Comparison of ENCODE assay signal across 8 cellular contexts in the genomic region with DNA sequence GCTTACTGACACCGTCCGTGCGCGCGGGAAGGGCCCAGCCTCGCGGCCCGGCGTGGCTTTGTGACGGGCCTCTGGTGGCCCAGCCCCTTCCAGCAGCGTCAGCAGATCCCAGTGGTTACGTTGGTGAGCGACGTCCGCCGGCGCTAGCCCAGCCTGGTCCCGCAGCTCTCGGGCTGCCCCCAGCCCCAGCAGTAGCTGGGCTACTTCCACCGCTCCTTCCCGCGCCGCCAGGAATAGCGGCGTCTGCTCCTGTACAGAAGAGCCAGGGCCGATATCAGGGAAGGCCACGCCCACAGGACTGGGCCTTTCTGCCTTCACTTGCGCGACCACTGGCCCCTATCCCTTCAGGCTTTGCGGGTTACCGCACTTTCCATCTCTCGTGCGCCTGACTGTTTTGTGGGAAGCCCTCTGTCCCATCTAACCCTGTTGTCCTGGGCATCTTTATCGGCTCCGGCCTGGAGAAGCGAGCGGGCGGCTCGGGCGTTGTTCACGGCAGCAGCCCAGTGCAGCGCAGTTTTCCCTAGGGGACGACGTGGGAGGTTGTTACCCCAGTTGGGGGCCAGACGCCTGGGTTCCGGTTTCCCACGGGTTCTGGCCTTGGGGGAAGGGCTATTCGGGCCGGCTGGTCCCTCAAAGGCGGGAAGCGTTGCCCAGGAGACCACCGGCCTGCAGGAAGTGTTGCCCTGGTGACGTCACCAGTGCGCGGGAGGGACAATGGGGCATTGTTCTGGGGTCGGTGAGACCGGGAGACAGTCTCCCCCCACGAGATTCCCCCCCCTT. TPM values are rescaled to one million over a fixed set of nuclear protein-coding genes. Genes with fewer than 3 reads are reported as not detected.
A peak's percentile ranks its signal among the peaks of the same experiment; 100 is the strongest.
DNase-seq lines count a peak whose midpoint lies in the region; ATAC-seq, FAIRE-seq and TF ChIP-seq lines count a peak whose summit lies in the region.

No MANE protein-coding gene starts in this region.

- intact Hi-C loops in left cardiac atrium (cut with DNase I): no loop called here

- FAIRE-seq in H54 (lab: Jason Lieb, UNC): no peak

- in situ Hi-C loops in SK-MEL-5 (cut with HindIII; ENCODE audit: low pct_unique_long_range_greater_than_20kb, low sequenced_read_pairs): no loop called here

- peak; percentile 80 for TF ChIP-seq POLR2A in H54 (IDR thresholded peaks at IDR 0.05; ENCODE audit: low read depth, low read length)

- peak; percentile 91 for ATAC-seq in left cardiac atrium

- H3K4me3 ChIP-seq in GM08714 (ENCODE audit: low read length) (peak overlapping the region; percentile 78), LNCaP clone FGC (ENCODE audit: low read depth, low read length) (peak overlapping the region; percentile 89)

- TF ChIP-seq CTCF in LNCaP clone FGC (IDR thresholded peaks at IDR 0.05; ENCODE audit: control insufficient read depth, extremely low read depth, insufficient read depth): no peak

- DNase-seq in H54 (ENCODE audit: insufficient read length, low spot score) (peak; percentile 77), LNCaP clone FGC (ENCODE audit: low read depth) (no peak), SK-MEL-5 (ENCODE audit: low read depth, low spot score) (peak; percentile 96), amniotic stem cell (lab: John Stamatoyannopoulos, UW) (peak; percentile 23), left cardiac atrium (peak; percentile 97), pons (ENCODE audit: low spot score) (peak; percentile 95), SKM-1 treated with dmso at 0.1 percent for 144 hours (lab: John Stamatoyannopoulos, UW; ENCODE audit: unreplicated experiment) (no peak)

RNA-seq across cellular contexts. Expression of gene GPSM3, which starts 3.6 kb away (rescaled TPM):
- 3.3 and 5.4 TPM in 2 replicates for total RNA-seq in SK-MEL-5 (2014; rRNA removed; shearing (Covaris generic))
- polyA plus RNA-seq in SK-MEL-5 (2015; cell fraction: cytosol; rRNA removed): 2.6 and 3.3 TPM in 2 replicates
- 1.7 and 2.3 TPM in 2 replicates for polyA plus RNA-seq in SK-MEL-5 (2015; cell fraction: nucleus; rRNA removed)
- 10 to 100 TPM in 1 of 2 donors, 1 to 10 TPM in 1; 8.5 to 15.8 TPM for total RNA-seq in left cardiac atrium

RNA-seq across cellular contexts. Expression of gene PBX2, which starts 6.1 kb away (rescaled TPM):
- total RNA-seq in SK-MEL-5 (2014; rRNA removed; shearing (Covaris generic)): 16.7 and 17.7 TPM in 2 replicates
- polyA plus RNA-seq in SK-MEL-5 (2015; cell fraction: cytosol; rRNA removed): 43.1 and 57.4 TPM in 2 replicates
- 136 and 178 TPM in 2 replicates for polyA plus RNA-seq in SK-MEL-5 (2015; cell fraction: nucleus; rRNA removed)
- total RNA-seq in left cardiac atrium: 10 to 100 TPM; 43.7 to 47.7 TPM

RNA-seq across cellular contexts. Expression of gene AGER, which starts 12.0 kb away (rescaled TPM):
- 0.35 and 0.85 TPM in 2 replicates for total RNA-seq in SK-MEL-5 (2014; rRNA removed; shearing (Covaris generic))
- 0.54 and 0.77 TPM in 2 replicates for polyA plus RNA-seq in SK-MEL-5 (2015; cell fraction: cytosol; rRNA removed)
- polyA plus RNA-seq in SK-MEL-5 (2015; cell fraction: nucleus; rRNA removed): 9.4 and 34.2 TPM in 2 replicates
- 1 to 10 TPM; 2.4 to 2.8 TPM for total RNA-seq in left cardiac atrium

RNA-seq across cellular contexts. Expression of gene RNF5, which starts 17.9 kb away (rescaled TPM):
- 23.9 and 29.5 TPM in 2 replicates for total RNA-seq in SK-MEL-5 (2014; rRNA removed; shearing (Covaris generic))
- 34.4 and 38.4 TPM in 2 replicates for polyA plus RNA-seq in SK-MEL-5 (2015; cell fraction: cytosol; rRNA removed)
- 5.7 and 7.5 TPM in 2 replicates for polyA plus RNA-seq in SK-MEL-5 (2015; cell fraction: nucleus; rRNA removed)
- total RNA-seq in left cardiac atrium: 10 to 100 TPM; 73.0 to 77.9 TPM

RNA-seq across cellular contexts. Expression of gene AGPAT1, which starts 20.2 kb away (rescaled TPM):
- 77.8 and 85.2 TPM in 2 replicates for total RNA-seq in SK-MEL-5 (2014; rRNA removed; shearing (Covaris generic))
- polyA plus RNA-seq in SK-MEL-5 (2015; cell fraction: cytosol; rRNA removed): 132 and 145 TPM in 2 replicates
- 40.4 and 42.1 TPM in 2 replicates for polyA plus RNA-seq in SK-MEL-5 (2015; cell fraction: nucleus; rRNA removed)
- total RNA-seq in left cardiac atrium: 10 to 100 TPM; 54.8 to 58.1 TPM

Comparison
In these comparisons a context has a peak if more than half of its experiments do, and no peak if none do; other contexts are left out.
1. DNase-seq: peak in H54 (single experiment), SK-MEL-5 (single experiment), amniotic stem cell (single experiment), left cardiac atrium (single experiment) and pons (single experiment); none in LNCaP clone FGC (single experiment) and SKM-1 treated with dmso at 0.1 percent for 144 hours (single experiment).